ENCODE assay signal across 17 cellular contexts in the genomic region with DNA sequence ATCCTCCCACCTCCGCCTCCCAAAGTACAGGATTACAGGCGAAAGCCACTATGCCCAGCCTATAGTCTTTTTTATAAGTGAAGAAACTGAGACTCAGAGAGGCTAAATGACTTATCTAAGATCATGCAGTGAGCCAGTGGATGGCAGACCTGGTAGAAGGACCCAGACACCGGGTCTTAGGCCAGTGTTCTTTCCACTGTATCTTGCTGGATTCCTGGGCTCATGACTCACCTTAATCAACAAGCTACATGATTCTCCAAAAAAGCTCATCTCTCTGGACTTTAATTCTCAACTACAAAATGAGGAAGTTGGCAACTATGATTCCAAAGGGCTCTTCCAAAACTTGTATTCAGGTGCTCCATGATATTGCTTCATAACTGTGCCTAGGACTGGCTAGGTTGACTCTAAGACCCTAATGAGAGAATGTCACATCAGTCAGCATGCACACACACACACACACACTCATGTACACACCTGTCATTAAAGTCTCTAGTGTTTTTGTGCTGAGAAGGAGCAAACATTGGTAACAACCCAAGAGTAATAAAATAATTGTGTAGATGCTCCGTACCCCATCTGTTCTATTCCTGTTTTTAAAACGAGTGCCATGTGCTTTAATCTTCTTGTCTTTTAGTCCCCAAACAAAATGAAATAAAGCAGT.
DNase-seq lines count a peak whose midpoint lies in the region; ATAC-seq and TF ChIP-seq lines count a peak whose summit lies in the region.
"Had no signal": no experiment of that assay in that cellular context is flagged by ENCODE, and none has a peak within 500 bp of the region (broad histone marks: within the 10 kb centered on the region; RNA-seq: fewer than 3 reads in every experiment).

No MANE protein-coding gene starts in this region.

- CTCF ChIA-PET in IMR-90 (lab: Yijun Ruan, JAX) = interaction anchor here (0.5 to 1.1 kb wide), 3 partner anchors 19 to 39 kb away, joined by 3 to 5 read pairs (median 4); no protein-coding TSS in a partner anchor
- CTCF ChIA-PET in PC-3 (lab: Charles Lee) = no interaction called here

- TF ChIP-seq RAD21 in IMR-90 (IDR thresholded peaks at IDR 0.05; ENCODE audit: low read length) = no peak

- peaks cover 0 to 3% (median 0%) of the 10 kb centered on the region in 4 donors for H3K4me1 Mint-ChIP-seq in naive thymus-derived CD8-positive, alpha-beta T cell
- peaks cover 12% of the 10 kb centered on the region for H3K4me1 Mint-ChIP-seq in activated naive CD8-positive, alpha-beta T cell treated with anti-CD3 and anti-CD28 coated beads, Interleukin-2, amount 50 U/mL, for 24 hours
- H3K4me1 Mint-ChIP-seq: CD4-positive, alpha-beta memory T cell had no signal

- no peak overlapping the region for H3K18ac ChIP-seq in IMR-90 (ENCODE audit: low read depth, low read length)

- H3K36me3 Mint-ChIP-seq in naive thymus-derived CD8-positive, alpha-beta T cell = no peaks in the 10 kb centered on the region
- H3K36me3 Mint-ChIP-seq in activated naive CD8-positive, alpha-beta T cell treated with anti-CD3 and anti-CD28 coated beads, Interleukin-2, amount 50 U/mL, for 24 hours (ENCODE audit: low read depth) = no peaks in the 10 kb centered on the region
- H3K36me3 Mint-ChIP-seq: CD4-positive, alpha-beta memory T cell had no signal

- peak overlapping the region; percentile 39; the same call in 1 of the 2 replicates for H2BK20ac ChIP-seq in IMR-90 (ENCODE audit: low read depth, low read length)

- POLR2A ChIA-PET in IMR-90 (lab: Charles Lee; ENCODE audit: unreplicated experiment) = no interaction called here
- POLR2A ChIA-PET in PC-3 (lab: Charles Lee; ENCODE audit: unreplicated experiment) = interaction anchor here (0.6 kb wide), 1 partner anchor 65 kb away, joined by 3 read pairs; no protein-coding TSS in a partner anchor
- POLR2A ChIA-PET in naive thymus-derived CD8-positive, alpha-beta T cell (lab: Charles Lee) = interaction anchor here (1.2 kb wide), 1 partner anchor 89 kb away, joined by 3 read pairs; no protein-coding TSS in a partner anchor

- H3K27ac ChIP-seq in DND-41 (ENCODE audit: low read length) = peak overlapping the region; percentile 81
- no peak overlapping the region for H3K27ac ChIP-seq in IMR-90 (ENCODE audit: insufficient read depth, low read length)
- no peak overlapping the region for H3K27ac ChIP-seq in PC-3 (ENCODE audit: low read length)
- H3K27ac ChIP-seq: PC-9 had no signal

- H3K27me3 Mint-ChIP-seq in naive thymus-derived CD8-positive, alpha-beta T cell = no peaks in the 10 kb centered on the region
- H3K27me3 Mint-ChIP-seq in activated naive CD8-positive, alpha-beta T cell treated with anti-CD3 and anti-CD28 coated beads, Interleukin-2, amount 50 U/mL, for 24 hours = no peaks in the 10 kb centered on the region
- H3K27me3 Mint-ChIP-seq: CD4-positive, alpha-beta memory T cell had no signal

- H4K20me1 ChIP-seq in DND-41 (ENCODE audit: insufficient read depth, low read length) = no peaks in the 10 kb centered on the region
- H4K20me1 ChIP-seq in IMR-90 (ENCODE audit: insufficient read depth, low read length) = no peaks in the 10 kb centered on the region
- no peaks in the 10 kb centered on the region for H4K20me1 ChIP-seq in PC-3 (ENCODE audit: low read length)

- TF ChIP-seq POLR2A in IMR-90 (IDR thresholded peaks at IDR 0.05; ENCODE audit: low read depth, low read length) = no peak

- H2AFZ ChIP-seq in DND-41 (ENCODE audit: low read depth, low read length) (peak overlapping the region; percentile 19), IMR-90 (replicated peaks; ENCODE audit: low read length, poor library complexity) (no peak overlapping the region), PC-3 (ENCODE audit: low read length) (no peak overlapping the region)
- H2AFZ ChIP-seq: PC-9 had no signal

- in situ Hi-C loops in IMR-90 (cut with MboI; ENCODE audit: low sequenced_read_pairs) = no loop called here

- no peak overlapping the region for H2BK5ac ChIP-seq in IMR-90 (ENCODE audit: low read depth, low read length, poor library complexity, severe bottlenecking)

- no peak overlapping the region for H3K9ac ChIP-seq in DND-41 (ENCODE audit: low read depth, low read length)
- H3K9ac ChIP-seq in IMR-90 (ENCODE audit: low read depth, low read length) = no peak overlapping the region
- no peak overlapping the region for H3K9ac ChIP-seq in PC-3 (ENCODE audit: low read length)

- TF ChIP-seq CTCF in DND-41 (IDR thresholded peaks at IDR 0.05; ENCODE audit: borderline replicate concordance, extremely low read depth, low read length, poor library complexity, severe bottlenecking) (no peak), IMR-90 (conservative IDR thresholded peaks at IDR 0.05; ENCODE audit: low read depth, low read length) (no peak), PC-3 (conservative IDR thresholded peaks at IDR 0.05; ENCODE audit: low read depth, low read length) (no peak)

- no peak overlapping the region for H3K23ac ChIP-seq in IMR-90 (ENCODE audit: low read depth, low read length)

- no peak overlapping the region for H3K27ac Mint-ChIP-seq in naive thymus-derived CD8-positive, alpha-beta T cell
- H3K27ac Mint-ChIP-seq in activated naive CD8-positive, alpha-beta T cell treated with anti-CD3 and anti-CD28 coated beads, Interleukin-2, amount 50 U/mL, for 24 hours = no peak overlapping the region
- H3K27ac Mint-ChIP-seq: CD4-positive, alpha-beta memory T cell had no signal

- no peak overlapping the region for H4K5ac ChIP-seq in IMR-90 (ENCODE audit: low read depth, low read length)

- H2AK5ac ChIP-seq in IMR-90 (ENCODE audit: low read depth, low read length) = no peak overlapping the region

- H2AK9ac ChIP-seq in IMR-90 (replicated peaks; ENCODE audit: low read depth, low read length, poor library complexity) = no peak overlapping the region

- H3K36me3 ChIP-seq in DND-41 (ENCODE audit: insufficient read depth, low read length) (no peaks in the 10 kb centered on the region), IMR-90 (ENCODE audit: control insufficient read depth, insufficient read depth, low read length) (no peaks in the 10 kb centered on the region), PC-3 (ENCODE audit: low read depth, low read length) (no peaks in the 10 kb centered on the region)
- H3K36me3 ChIP-seq: BE2C had no signal

- no peaks in the 10 kb centered on the region for H3K79me2 ChIP-seq in DND-41 (ENCODE audit: insufficient read depth, low read length)
- H3K79me2 ChIP-seq in PC-3 (ENCODE audit: low read length) = no peaks in the 10 kb centered on the region

- no peaks in the 10 kb centered on the region for H3F3A ChIP-seq in PC-3 (ENCODE audit: low read length, unreplicated experiment)

- no peak overlapping the region for H3K4me3 Mint-ChIP-seq in naive thymus-derived CD8-positive, alpha-beta T cell
- no peak overlapping the region for H3K4me3 Mint-ChIP-seq in activated naive CD8-positive, alpha-beta T cell treated with anti-CD3 and anti-CD28 coated beads, Interleukin-2, amount 50 U/mL, for 24 hours
- H3K4me3 Mint-ChIP-seq: CD4-positive, alpha-beta memory T cell had no signal

- H2BK120ac ChIP-seq in IMR-90 (ENCODE audit: low read depth, low read length) = 0 out of 2 replicates have a peak overlapping the region, but pooled peaks have one; percentile 20

- H3K14ac ChIP-seq in IMR-90 (replicated peaks; ENCODE audit: low read depth, low read length) = no peak overlapping the region

- no peak overlapping the region for H3K4ac ChIP-seq in IMR-90 (ENCODE audit: low read depth, low read length)

- no peak overlapping the region for H3K4me3 ChIP-seq in DND-41 (ENCODE audit: low read depth in 1 of 2, low read length in 2 of 2)
- no peak overlapping the region for H3K4me3 ChIP-seq in IMR-90 (ENCODE audit: insufficient read depth, low read depth, low read length)
- no peak overlapping the region for H3K4me3 ChIP-seq in PC-3 (ENCODE audit: low read length)
- H3K4me3 ChIP-seq: K562, PC-9 had no signal

- ATAC-seq in DND-41 (ENCODE audit: insufficient read depth, low read depth) (no peak), IMR-90 (ENCODE audit: low read depth) (peak; percentile 70), PC-3 (peak; percentile 60), HG02870 (IDR thresholded peaks at IDR 0.05; ENCODE audit: unreplicated experiment) (no peak)
- ATAC-seq in naive thymus-derived CD8-positive, alpha-beta T cell = no peak
- no peak for ATAC-seq in activated naive CD8-positive, alpha-beta T cell treated with anti-CD3 and anti-CD28 coated beads, Interleukin-2, amount 50 U/mL, for 24 hours
- ATAC-seq: K562 had no signal

- no peak overlapping the region for H3K56ac ChIP-seq in IMR-90 (ENCODE audit: extremely low read depth, insufficient read depth, low read length)

- H3K9me2 ChIP-seq in PC-3 (replicated peaks; ENCODE audit: low read length) = no peaks in the 10 kb centered on the region

- H3K4me2 ChIP-seq in DND-41 (ENCODE audit: insufficient read depth, low read length) (no peak overlapping the region), IMR-90 (ENCODE audit: low read depth, low read length) (no peak overlapping the region), PC-3 (ENCODE audit: low read length) (no peak overlapping the region)
- H3K4me2 ChIP-seq: PC-9 had no signal

- no peaks in the 10 kb centered on the region for H3K79me1 ChIP-seq in IMR-90 (ENCODE audit: low read depth in 1 of 2, low read length in 2 of 2)

- dilution Hi-C loops in IMR-90 (cut with HindIII; ENCODE audit: low sequenced_read_pairs, unreplicated experiment) = no loop called here

- H3K27me3 ChIP-seq in DND-41 (ENCODE audit: insufficient read depth, low read length, poor library complexity) = no peaks in the 10 kb centered on the region
- no peaks in the 10 kb centered on the region for H3K27me3 ChIP-seq in IMR-90 (ENCODE audit: control insufficient read depth, insufficient read depth, low read length)
- H3K27me3 ChIP-seq in PC-3 (ENCODE audit: low read length) = no peaks in the 10 kb centered on the region
- H3K27me3 ChIP-seq: BE2C had no signal

- no peak overlapping the region for H2BK15ac ChIP-seq in IMR-90 (ENCODE audit: low read depth, low read length)

- no peaks in the 10 kb centered on the region for H3K9me1 ChIP-seq in IMR-90 (ENCODE audit: insufficient read depth, low read length)

- no CpG with 5 or more reads among the region's 5 CpGs for WGBS in IMR-90 (ENCODE audit: extremely low coverage in 2 of 2, insufficient read length in 1 of 2), 2 experiments

- intact Hi-C loops in IMR-90 (cut with micrococcal nuclease) = no loop called here
- intact Hi-C loops in PC-3 (cut with micrococcal nuclease) = no loop called here

- BruUV-seq in IMR-90 (replicated peaks; lab: Mats Ljungman, UMichigan) (no TSS peak), PC-3 (replicated peaks; lab: Mats Ljungman, UMichigan) (no TSS peak)

- DNase-seq in DND-41 (no peak), IMR-90 (peak; percentile 52), PC-3 (peak; percentile 27), iris pigment epithelial cell (ENCODE audit: low read depth) (peak; percentile 54), NCI-H510A treated with DMSO at 0.1 percent for 48 hours (lab: John Stamatoyannopoulos, UW) (no peak)
- no peak for DNase-seq in naive thymus-derived CD8-positive, alpha-beta T cell
- no peak for DNase-seq in activated naive CD8-positive, alpha-beta T cell treated with anti-CD3 and anti-CD28 coated beads, Interleukin-2, amount 50 U/mL, for 24 hours
- DNase-seq: BE2C; CD4-positive, alpha-beta memory T cell; HCEC 1CT; NCI-H1417 treated with DMSO at 0.1 percent for 48 hours; NCI-H2029 treated with DMSO at 0.1 percent for 48 hours; NCI-H2227 treated with DMSO at 0.1 percent for 48 hours; NCI-H526 treated with DMSO at 0.1 percent for 48 hours; PC-9 had no signal

- H4K91ac ChIP-seq in IMR-90 (ENCODE audit: insufficient read depth, low read depth, low read length) = no peak overlapping the region

- no peaks in the 10 kb centered on the region for H3K9me3 Mint-ChIP-seq in naive thymus-derived CD8-positive, alpha-beta T cell
- H3K9me3 Mint-ChIP-seq in activated naive CD8-positive, alpha-beta T cell treated with anti-CD3 and anti-CD28 coated beads, Interleukin-2, amount 50 U/mL, for 24 hours = no peaks in the 10 kb centered on the region
- H3K9me3 Mint-ChIP-seq: CD4-positive, alpha-beta memory T cell had no signal

- no peak overlapping the region for H4K8ac ChIP-seq in IMR-90 (ENCODE audit: low read depth in 2 of 2, low read length in 2 of 2)

- H3K4me1 ChIP-seq in DND-41 (ENCODE audit: insufficient read depth, low read length) (peaks cover 28% of the 10 kb centered on the region), IMR-90 (ENCODE audit: control insufficient read depth, insufficient read depth, low read length) (peaks cover 2% of the 10 kb centered on the region; the same call in 1 of the 2 replicates), PC-3 (ENCODE audit: insufficient read depth, low read length) (peaks cover 4% of the 10 kb centered on the region; the same call in 1 of the 2 replicates)
- H3K4me1 ChIP-seq: BE2C had no signal

- H3K9me3 ChIP-seq in DND-41 (ENCODE audit: insufficient read depth, low read length, severe bottlenecking) (no peaks in the 10 kb centered on the region), IMR-90 (ENCODE audit: control insufficient read depth, insufficient read depth, low read length) (no peaks in the 10 kb centered on the region), PC-3 (ENCODE audit: low read length) (no peaks in the 10 kb centered on the region)
- H3K9me3 ChIP-seq: BE2C had no signal

Comparison
In these comparisons a context has a peak if more than half of its experiments do, and no peak if none do; other contexts are left out.
1. ATAC-seq: peak in IMR-90 (single experiment) and PC-3 (single experiment); none in DND-41 (single experiment), HG02870 (single experiment), naive thymus-derived CD8-positive, alpha-beta T cell (0 of 2) and activated naive CD8-positive, alpha-beta T cell treated with anti-CD3 and anti-CD28 coated beads, Interleukin-2, amount 50 U/mL, for 24 hours (single experiment).
2. DNase-seq: peak in IMR-90 (single experiment), PC-3 (single experiment) and iris pigment epithelial cell (single experiment); none in DND-41 (single experiment), NCI-H510A treated with DMSO at 0.1 percent for 48 hours (single experiment), naive thymus-derived CD8-positive, alpha-beta T cell (0 of 10) and activated naive CD8-positive, alpha-beta T cell treated with anti-CD3 and anti-CD28 coated beads, Interleukin-2, amount 50 U/mL, for 24 hours (single experiment).